8 cellular contexts compared by ENCODE assay signal in genomic region chr1:164617607-164618564, GRCh38. TPM values are rescaled to one million over a fixed set of nuclear protein-coding genes. Genes with fewer than 3 reads are reported as not detected.
DNase-seq lines count a peak whose midpoint lies in the region; ATAC-seq and TF ChIP-seq lines count a peak whose summit lies in the region.

No MANE protein-coding gene starts in this region.

- H3K4me3 ChIP-seq in AG04449 (ENCODE audit: low read depth, low read length): no peak overlapping the region
- no peak overlapping the region for H3K4me3 ChIP-seq in kidney epithelial cell (ENCODE audit: low read depth, low read length)
- no peak overlapping the region for H3K4me3 ChIP-seq in MG63

- H3K9me3 ChIP-seq in MG63: no peaks in the 10 kb centered on the region

- no peak for DNase-seq in AG04449 (ENCODE audit: low read depth, low spot score)
- peak; percentile 18 for DNase-seq in HT1080 (ENCODE audit: low read depth)
- DNase-seq in SKM-1 treated with dmso at 0.1 percent for 144 hours (lab: John Stamatoyannopoulos, UW; ENCODE audit: unreplicated experiment): peak; percentile 19
- no peak for DNase-seq in kidney epithelial cell (ENCODE audit: low read depth)
- no peak for DNase-seq in MG63
- DNase-seq in amniotic stem cell (lab: John Stamatoyannopoulos, UW): no peak
- DNase-seq in activated gamma-delta T cell treated with Interleukin-2 at 50 U/mL for 16 hours: no peak

- ATAC-seq in HG02840 (IDR thresholded peaks at IDR 0.05; ENCODE audit: low FRiP score, unreplicated experiment): no peak

- CTCF ChIA-PET in AG04449 (lab: Yijun Ruan, JAX): interaction anchor here (0.7 to 6.3 kb wide), 19 partner anchors 9 to 1088 kb away, joined by 3 to 50 read pairs (median 4); no protein-coding TSS in a partner anchor

- POLR2A ChIA-PET in AG04449 (lab: Yijun Ruan, JAX): interaction anchor here (0.7 kb wide), 1 partner anchor 202 kb away, joined by 3 read pairs; no protein-coding TSS in a partner anchor

- no peaks in the 10 kb centered on the region for H3K27me3 ChIP-seq in kidney epithelial cell (ENCODE audit: control insufficient read depth, insufficient read depth, low read length)
- H3K27me3 ChIP-seq in MG63: no peaks in the 10 kb centered on the region

- no peaks in the 10 kb centered on the region for H3K36me3 ChIP-seq in kidney epithelial cell (ENCODE audit: control insufficient read depth, insufficient read depth, low read length)
- H3K36me3 ChIP-seq in MG63: no peaks in the 10 kb centered on the region

- TF ChIP-seq CTCF in AG04449 (IDR thresholded peaks at IDR 0.05; ENCODE audit: insufficient read depth, low read length, missing control alignments) (peak; percentile 60), kidney epithelial cell (IDR thresholded peaks at IDR 0.05; ENCODE audit: insufficient read depth, low read length, poor library complexity, severe bottlenecking) (peak; percentile 55)

RNA-seq across cellular contexts. Expression of gene PBX1, which starts 58.9 kb away (rescaled TPM):
- total RNA-seq in HT1080 (2014; rRNA removed; shearing (Covaris generic)): 0.06 and 0.17 TPM in 2 replicates
- 0.44 and 0.72 TPM in 2 replicates for polyA plus RNA-seq in HT1080 (2015; cell fraction: cytosol; rRNA removed)
- polyA plus RNA-seq in HT1080 (2015; cell fraction: nucleus; rRNA removed): 0.97 and 0.99 TPM in 2 replicates
- 5.7 and 6.8 TPM in 2 replicates for total RNA-seq in kidney epithelial cell
- 0.36 and 0.81 TPM in 2 replicates for total RNA-seq in MG63 (2014; rRNA removed; shearing (Covaris generic); ENCODE audit: low replicate concordance)

Comparison
In these comparisons a context has a peak if more than half of its experiments do, and no peak if none do; other contexts are left out.
1. DNase-seq: peak in HT1080 (single experiment) and SKM-1 treated with dmso at 0.1 percent for 144 hours (single experiment); none in AG04449 (single experiment), kidney epithelial cell (single experiment), MG63 (single experiment), amniotic stem cell (single experiment) and activated gamma-delta T cell treated with Interleukin-2 at 50 U/mL for 16 hours (single experiment).